ENCODE assay signal across 25 cellular contexts in the genomic region with DNA sequence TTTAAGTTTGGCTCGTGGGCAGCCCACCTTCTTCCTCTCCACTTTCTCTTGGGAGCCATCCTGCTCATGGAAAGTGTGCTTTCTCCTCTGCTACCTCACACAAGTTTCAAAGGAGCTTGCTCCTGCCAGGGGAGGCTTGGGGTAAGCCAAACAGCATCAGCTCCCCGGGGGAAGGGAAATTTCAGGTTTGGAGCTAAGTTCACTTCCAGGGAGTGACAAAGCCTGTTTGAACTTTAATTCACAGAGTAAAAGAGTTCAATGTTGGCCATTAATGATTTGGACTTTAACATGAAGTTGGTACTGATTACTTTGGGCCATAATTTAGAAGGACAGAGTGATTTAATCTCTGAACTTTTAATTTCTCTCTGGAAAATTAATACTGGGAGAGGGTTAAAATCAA. TPM values are rescaled to one million over a fixed set of nuclear protein-coding genes. Genes with fewer than 3 reads are reported as not detected.
A peak's percentile ranks its signal among the peaks of the same experiment; 100 is the strongest.
DNase-seq lines count a peak whose midpoint lies in the region; ATAC-seq, FAIRE-seq and TF ChIP-seq lines count a peak whose summit lies in the region.
"Had no signal": no experiment of that assay in that cellular context is flagged by ENCODE, and none has a peak within 500 bp of the region (broad histone marks: within the 10 kb centered on the region; RNA-seq: fewer than 3 reads in every experiment).

No MANE protein-coding gene starts in this region.

- DNase-seq in HepG2 (ENCODE audit: low spot score) (no peak), K562 (ENCODE audit: extremely low read depth in 1 of 4, low spot score in 3 of 4) (no peak), mesenchymal stem cell (no peak), NCI-H774 (lab: John Stamatoyannopoulos, UW) (no peak)
- DNase-seq in CD4-positive, alpha-beta memory T cell: no peak
- DNase-seq: 8988T; ACHN; AML-193; BE2C; CD4-positive, alpha-beta T cell; DMS 273 treated with DMSO at 0.1 percent for 48 hours; DMS79; EL; GDM1; GOT3; HCEC 1CT had no signal

- ATAC-seq in HepG2 (no peak), K562 (no peak), GM21526 (IDR thresholded peaks at IDR 0.05; ENCODE audit: low FRiP score, unreplicated experiment) (no peak)
- ATAC-seq: A549, GM12878 had no signal

- H3K79me1 ChIP-seq in mesenchymal stem cell (replicated peaks; ENCODE audit: low read length, poor library complexity, severe bottlenecking): peaks cover 4% of the 10 kb centered on the region

- TF ChIP-seq RAD21 in liver (IDR thresholded peaks at IDR 0.05) (no peak), HepG2 (CRISPR knock-in tag; IDR thresholded peaks at IDR 0.05) (no peak), K562 (CRISPR knock-in tag; conservative IDR thresholded peaks at IDR 0.05 in 1 of 2, IDR thresholded peaks at IDR 0.05 in 1 of 2) (no peak)

- POLR2A ChIA-PET in HepG2 (lab: Yijun Ruan, JAX): no interaction called here
- POLR2A ChIA-PET in K562 (lab: Yijun Ruan, JAX): interaction anchor here (1.5 kb wide), 1 partner anchor 13 kb away, joined by 7 read pairs; no protein-coding TSS in a partner anchor
- POLR2A ChIA-PET in CD4-positive, alpha-beta memory T cell (lab: Charles Lee; ENCODE audit: partially characterized antibody): no interaction called here

- no peak overlapping the region for H3K23ac ChIP-seq in mesenchymal stem cell (ENCODE audit: low read length in 2 of 2)

- peaks cover 6 to 15% (median 7%) of the 10 kb centered on the region in 4 donors for H3K4me1 Mint-ChIP-seq in CD4-positive, alpha-beta memory T cell

- H3K9ac ChIP-seq in liver (ENCODE audit: low read depth in 1 of 2, low read length in 2 of 2): no peak overlapping the region
- no peak overlapping the region for H3K9ac ChIP-seq in HepG2 (ENCODE audit: insufficient read depth, low read depth, low read length)
- H3K9ac ChIP-seq in K562 (ENCODE audit: insufficient read depth in 1 of 2, low read depth in 2 of 2, low read length in 2 of 2): no peak overlapping the region
- H3K9ac ChIP-seq in mesenchymal stem cell (ENCODE audit: low read length): no peak overlapping the region
- H3K9ac ChIP-seq: BLaER1 treated with 17β-estradiol and CSF1 and Interleukin-3, amounts not matched to agents 10 nM and 100 nM had no signal

- no peaks in the 10 kb centered on the region for H3K27me3 Mint-ChIP-seq in CD4-positive, alpha-beta memory T cell
- H3K27me3 Mint-ChIP-seq: CD4-positive, alpha-beta T cell had no signal

- no peaks in the 10 kb centered on the region for H3K9me1 ChIP-seq in K562 (ENCODE audit: control insufficient read depth, insufficient read depth, low read length)

- TF ChIP-seq POLR2A in HepG2 (IDR thresholded peaks at IDR 0.05; ENCODE audit: insufficient read depth in 1 of 2, low read depth in 2 of 2, low read length in 2 of 2): no peak
- TF ChIP-seq POLR2A in K562 (conservative IDR thresholded peaks at IDR 0.05): no peak

- H3K27ac Mint-ChIP-seq in CD4-positive, alpha-beta memory T cell: no peak overlapping the region
- H3K27ac Mint-ChIP-seq: CD14-positive monocyte; CD4-positive, alpha-beta T cell had no signal

- H2AK5ac ChIP-seq in mesenchymal stem cell (ENCODE audit: low read length, severe bottlenecking): peak overlapping the region; percentile 7

- no peak overlapping the region for H3K18ac ChIP-seq in mesenchymal stem cell (ENCODE audit: low read depth in 1 of 2, low read length in 2 of 2)

- intact Hi-C loops in HepG2 (cut with micrococcal nuclease; ENCODE audit: unreplicated experiment): no loop called here
- intact Hi-C loops in K562 (cut with micrococcal nuclease): no loop called here
- intact Hi-C loops in CD4-positive, alpha-beta memory T cell (cut with micrococcal nuclease): no loop called here

- whole genome bisulfite sequencing in liver: 63% methylated on average over 2 of the region's 2 CpGs
- WGBS in HepG2 (ENCODE audit: low lambda C conversion rate): 7% methylated on average over 2 of the region's 2 CpGs
- WGBS in K562 (ENCODE audit: insufficient coverage, low coverage, missing lambda C conversion rate): 88% methylated on average over 2 of the region's 2 CpGs
- WGBS in mesenchymal stem cell: 97% methylated on average over 2 of the region's 2 CpGs

- H3K4me2 ChIP-seq in HepG2 (ENCODE audit: low read depth, low read length) (no peak overlapping the region), K562 (ENCODE audit: insufficient read depth, low read length) (no peak overlapping the region), mesenchymal stem cell (ENCODE audit: low read length, poor library complexity, severe bottlenecking) (no peak overlapping the region)
- H3K4me2 ChIP-seq: A549; BLaER1 treated with 17β-estradiol and CSF1 and Interleukin-3, amounts not matched to agents 10 nM and 100 nM had no signal

- H3K4me1 ChIP-seq in liver (ENCODE audit: control insufficient read depth in 4 of 4, insufficient read depth in 4 of 4, low read length in 3 of 4) (peaks cover 2 to 26% (median 8%) of the 10 kb centered on the region in 4 donors), HepG2 (ENCODE audit: insufficient read depth, low read length) (peaks cover 14% of the 10 kb centered on the region), K562 (replicated peaks in 1 of 2; ENCODE audit: control insufficient read depth in 2 of 2, insufficient read depth in 2 of 2, low read length in 2 of 2) (peaks cover 4 to 28% of the 10 kb centered on the region in 2 experiments), mesenchymal stem cell (ENCODE audit: control insufficient read depth, insufficient read depth, low read depth, low read length) (peaks cover 2% of the 10 kb centered on the region)
- peaks cover 14% of the 10 kb centered on the region for H3K4me1 ChIP-seq in CD4-positive, alpha-beta memory T cell (ENCODE audit: insufficient read depth, low read length)
- H3K4me1 ChIP-seq: BE2C had no signal

- no peak overlapping the region for H2BK5ac ChIP-seq in mesenchymal stem cell (ENCODE audit: low read depth, low read length, poor library complexity, severe bottlenecking)

- no peak overlapping the region for H3K4me3 Mint-ChIP-seq in CD4-positive, alpha-beta memory T cell
- H3K4me3 Mint-ChIP-seq: CD14-positive monocyte; CD4-positive, alpha-beta T cell had no signal

- H3K79me2 ChIP-seq in HepG2 (ENCODE audit: insufficient read depth, low read length): no peaks in the 10 kb centered on the region
- peaks cover 28% of the 10 kb centered on the region for H3K79me2 ChIP-seq in K562 (ENCODE audit: control insufficient read depth, insufficient read depth, low read length)

- H3K27ac ChIP-seq in liver (ENCODE audit: low read depth in 1 of 2, low read length in 2 of 2) (no peak overlapping the region), HepG2 (ENCODE audit: extremely low read length, insufficient read depth, low read length) (no peak overlapping the region), K562 (ENCODE audit: extremely low read depth, low read depth, low read length) (no peak overlapping the region), mesenchymal stem cell (ENCODE audit: low read length, poor library complexity, severe bottlenecking) (no peak overlapping the region)
- no peak overlapping the region for H3K27ac ChIP-seq in CD4-positive, alpha-beta memory T cell (ENCODE audit: low read depth, low read length)
- H3K27ac ChIP-seq: A549; BLaER1 treated with 17β-estradiol and CSF1 and Interleukin-3, amounts not matched to agents 10 nM and 100 nM had no signal

- H3K4ac ChIP-seq in mesenchymal stem cell (ENCODE audit: low read depth in 1 of 2, low read length in 2 of 2): no peak overlapping the region

- H3K14ac ChIP-seq in mesenchymal stem cell (ENCODE audit: low read length in 2 of 2): no peak overlapping the region

- no peak overlapping the region for H4K8ac ChIP-seq in mesenchymal stem cell (ENCODE audit: low read length)

- no peak for TF ChIP-seq CTCF in liver (IDR thresholded peaks at IDR 0.05; ENCODE audit: low read depth, low read length, missing input control)
- TF ChIP-seq CTCF in HepG2 (CRISPR knock-in tag; IDR thresholded peaks at IDR 0.05): no peak
- no peak for TF ChIP-seq CTCF in K562 (IDR thresholded peaks at IDR 0.05 in 2 of 3, conservative IDR thresholded peaks at IDR 0.05 in 1 of 3; ENCODE audit: insufficient read depth in 2 of 3, low read depth in 1 of 3, low read length in 3 of 3)

- H3K36me3 Mint-ChIP-seq in CD4-positive, alpha-beta memory T cell: peaks cover 5 to 13% of the 10 kb centered on the region in 2 donors
- H3K36me3 Mint-ChIP-seq: CD14-positive monocyte had no signal

- H4K20me1 ChIP-seq in HepG2 (ENCODE audit: insufficient read depth, low read length): no peaks in the 10 kb centered on the region
- no peaks in the 10 kb centered on the region for H4K20me1 ChIP-seq in K562 (replicated peaks; ENCODE audit: control insufficient read depth, insufficient read depth, low read length)
- H4K20me1 ChIP-seq: BLaER1 treated with 17β-estradiol and CSF1 and Interleukin-3, amounts not matched to agents 10 nM and 100 nM had no signal

- no peak overlapping the region for H2BK15ac ChIP-seq in mesenchymal stem cell (ENCODE audit: low read depth, poor library complexity, severe bottlenecking)

- H3K4me3 ChIP-seq in liver (ENCODE audit: low read depth in 1 of 3, low read length in 3 of 3): no peak overlapping the region
- H3K4me3 ChIP-seq in HepG2 (replicated peaks in 1 of 3; ENCODE audit: insufficient read depth in 1 of 3, low read depth in 2 of 3, low read length in 3 of 3): no peak overlapping the region
- no peak overlapping the region for H3K4me3 ChIP-seq in K562
- no peak overlapping the region for H3K4me3 ChIP-seq in mesenchymal stem cell (ENCODE audit: insufficient read depth in 1 of 2, low read depth in 1 of 2, low read length in 2 of 2)
- H3K4me3 ChIP-seq in CD4-positive, alpha-beta memory T cell (ENCODE audit: low read length in 2 of 2): no peak overlapping the region
- H3K4me3 ChIP-seq: A549; BLaER1 treated with 17β-estradiol and CSF1 and Interleukin-3, amounts not matched to agents 10 nM and 100 nM; GM12878 had no signal

- no peak overlapping the region for H4K91ac ChIP-seq in mesenchymal stem cell (ENCODE audit: low read length)

- no peak overlapping the region for H2BK12ac ChIP-seq in mesenchymal stem cell (ENCODE audit: low read length in 2 of 2)

- in situ Hi-C loops in HepG2 (cut with HindIII; ENCODE audit: extremely low pct_ligation_motif_present, low pct_unique_long_range_greater_than_20kb): no loop called here
- in situ Hi-C loops in K562 (cut with MboI): no loop called here

- no peak overlapping the region for H2BK120ac ChIP-seq in mesenchymal stem cell (ENCODE audit: low read depth, low read length)

- H3K36me3 ChIP-seq in liver (ENCODE audit: control insufficient read depth in 4 of 4, insufficient read depth in 3 of 4, low read depth in 1 of 4, low read length in 3 of 4) (no peaks in the 10 kb centered on the region), HepG2 (replicated peaks in 1 of 2; ENCODE audit: control insufficient read depth in 1 of 2, insufficient read depth in 2 of 2, low read length in 2 of 2) (no peaks in the 10 kb centered on the region), K562 (ENCODE audit: control insufficient read depth, insufficient read depth, low read length) (no peaks in the 10 kb centered on the region; the same call in 2 of the 3 replicates), mesenchymal stem cell (ENCODE audit: control insufficient read depth in 1 of 2, insufficient read depth in 2 of 2, low read depth in 1 of 2, low read length in 2 of 2) (peaks cover 2 to 5% of the 10 kb centered on the region in 2 experiments)
- H3K36me3 ChIP-seq in CD4-positive, alpha-beta memory T cell (ENCODE audit: insufficient read depth, low read length): no peaks in the 10 kb centered on the region
- H3K36me3 ChIP-seq: BE2C had no signal

- CTCF ChIA-PET in HepG2 (lab: Yijun Ruan, JAX; ENCODE audit: low intra/inter-chr PET ratio, low total read pairs) (no interaction called here), K562 (lab: Yijun Ruan, JAX; ENCODE audit: low intra/inter-chr PET ratio) (no interaction called here)
- CTCF ChIA-PET in CD4-positive, alpha-beta memory T cell (lab: Charles Lee; ENCODE audit: partially characterized antibody): no interaction called here

- H3K9me3 ChIP-seq in liver (ENCODE audit: control insufficient read depth in 4 of 4, low read length in 3 of 4) (no peaks in the 10 kb centered on the region), HepG2 (ENCODE audit: low read length) (no peaks in the 10 kb centered on the region), K562 (replicated peaks; ENCODE audit: control insufficient read depth, insufficient read depth, low read depth, low read length) (no peaks in the 10 kb centered on the region), mesenchymal stem cell (ENCODE audit: control insufficient read depth, low read length) (no peaks in the 10 kb centered on the region)
- no peaks in the 10 kb centered on the region for H3K9me3 ChIP-seq in CD4-positive, alpha-beta memory T cell (ENCODE audit: control insufficient read depth in 1 of 2, low read length in 2 of 2)
- H3K9me3 ChIP-seq: A549; BE2C; BLaER1 treated with 17β-estradiol and CSF1 and Interleukin-3, amounts not matched to agents 10 nM and 100 nM had no signal

- H3K27me3 ChIP-seq in liver (ENCODE audit: control insufficient read depth in 4 of 4, insufficient read depth in 4 of 4, low read length in 3 of 4) (no peaks in the 10 kb centered on the region), HepG2 (ENCODE audit: control insufficient read depth in 1 of 2, insufficient read depth in 2 of 2, low read length in 2 of 2) (peaks cover 2 to 5% of the 10 kb centered on the region in 2 experiments; a peak in 3 of 5 replicates), K562 (ENCODE audit: control insufficient read depth in 2 of 2, insufficient read depth in 2 of 2, low read length in 2 of 2) (no peaks in the 10 kb centered on the region), mesenchymal stem cell (ENCODE audit: control insufficient read depth in 1 of 2, insufficient read depth in 1 of 2, low read length in 2 of 2) (no peaks in the 10 kb centered on the region)
- H3K27me3 ChIP-seq in CD4-positive, alpha-beta memory T cell (ENCODE audit: insufficient read depth, low read length): no peaks in the 10 kb centered on the region
- H3K27me3 ChIP-seq: BE2C; BLaER1 treated with 17β-estradiol and CSF1 and Interleukin-3, amounts not matched to agents 10 nM and 100 nM had no signal

- no peak for TF ChIP-seq EP300 in HepG2 (IDR thresholded peaks at IDR 0.05; ENCODE audit: low read depth in 2 of 2, low read length in 2 of 2)
- no peak for TF ChIP-seq EP300 in HepG2 (CRISPR knock-in tag; IDR thresholded peaks at IDR 0.05; ENCODE audit: borderline replicate concordance)
- no peak for TF ChIP-seq EP300 in K562 (IDR thresholded peaks at IDR 0.05; ENCODE audit: low read length)

- H3K9me3 Mint-ChIP-seq in CD4-positive, alpha-beta memory T cell: no peaks in the 10 kb centered on the region
- H3K9me3 Mint-ChIP-seq: CD14-positive monocyte; CD4-positive, alpha-beta T cell had no signal

- no peak for FAIRE-seq in HepG2 (lab: Jason Lieb, UNC)
- no peak for FAIRE-seq in K562 (lab: Jason Lieb, UNC)
- FAIRE-seq: A549, D721Med, GM12878, GM19239, H54 had no signal

- H2AFZ ChIP-seq in HepG2 (ENCODE audit: low read length): no peak overlapping the region
- H2AFZ ChIP-seq in K562 (ENCODE audit: low read depth, low read length): peak overlapping the region; percentile 42; the same call in 1 of the 2 replicates
- no peak overlapping the region for H2AFZ ChIP-seq in mesenchymal stem cell (ENCODE audit: low read depth, low read length)

- BruUV-seq in HepG2 (replicated peaks; lab: Mats Ljungman, UMichigan) (no TSS peak), K562 (replicated peaks; lab: Mats Ljungman, UMichigan) (no TSS peak)

RNA-seq across cellular contexts. Expression of gene PGRMC2, which starts 4.7 kb away (rescaled TPM):
- total RNA-seq in liver (10 to 100 TPM; 31.5 to 44.3 TPM), HepG2 (2016; rRNA removed; fragmentation: Illumina TruSeq; extraction: Trizol) (19.8 and 27.2 TPM in 2 replicates), K562 (2014; rRNA removed) (12.4 and 14.8 TPM in 2 replicates), K562 (2014; rRNA removed; fragmentation: Illumina TruSeq; extraction: Trizol) (27.6 and 32.8 TPM in 2 replicates), K562 (2015; rRNA removed; fragmentation: Illumina TruSeq; extraction: Trizol) (18.3 and 19.3 TPM in 2 replicates), K562 (2021) (52.4 and 56.2 TPM in 2 replicates)
- polyA plus RNA-seq in liver (10 to 100 TPM; 28.9 to 32.8 TPM), HepG2 (2011; rRNA removed) (15.4 and 16.0 TPM in 2 replicates), K562 (2011; rRNA removed) (20.4 and 21.8 TPM in 2 replicates), K562 (2014; fragmentation: Illumina TruSeq; extraction: Trizol) (72.0 and 81.3 TPM in 2 replicates), K562 (2014; fragmentation: Nextera tagmentation; extraction: Ambion mirVana) (10 to 100 TPM; 17.1 to 22.7 TPM), K562 (2014; rRNA removed) (31.9 and 34.1 TPM in 2 replicates)
- total RNA-seq in HepG2 (2016; cell fraction: cytosol; rRNA removed; fragmentation: Illumina TruSeq; extraction: Trizol; ENCODE audit: low read depth): 5.6 and 7.3 TPM in 2 replicates
- total RNA-seq in HepG2 (2016; cell fraction: insoluble cytoplasmic fraction; rRNA removed; fragmentation: Illumina TruSeq; extraction: Trizol): 18.8 and 21.0 TPM in 2 replicates
- 22.0 and 23.6 TPM in 2 replicates for total RNA-seq in HepG2 (2016; cell fraction: membrane; rRNA removed; fragmentation: Illumina TruSeq; extraction: Trizol)
- 38.9 and 41.1 TPM in 2 replicates for total RNA-seq in HepG2 (2016; cell fraction: nucleus; rRNA removed; fragmentation: Illumina TruSeq; extraction: Trizol)
- polyA plus RNA-seq in HepG2 (2011; cell fraction: cytosol; rRNA removed): 5.6 and 9.7 TPM in 2 replicates
- polyA plus RNA-seq in HepG2 (2011; cell fraction: nucleus; rRNA removed): 3.3 and 5.9 TPM in 2 replicates
- polyA plus RNA-seq in HepG2 (2012): 88.6 and 121 TPM in 2 replicates
- 16.7 and 17.1 TPM in 2 replicates for polyA plus RNA-seq in HepG2 (2016; cell fraction: cytosol; fragmentation: Illumina TruSeq; extraction: Trizol; ENCODE audit: low read depth)
- 56.1 and 64.1 TPM in 2 replicates for polyA plus RNA-seq in HepG2 (2016; cell fraction: insoluble cytoplasmic fraction; fragmentation: Illumina TruSeq; extraction: Trizol; ENCODE audit: low read depth)
- 31.4 and 36.4 TPM in 2 replicates for polyA plus RNA-seq in HepG2 (2016; cell fraction: membrane; fragmentation: Illumina TruSeq; extraction: Trizol; ENCODE audit: low read depth)
- 142 and 152 TPM in 2 replicates for polyA plus RNA-seq in HepG2 (2016; cell fraction: nucleus; fragmentation: Illumina TruSeq; extraction: Trizol; ENCODE audit: insufficient read depth, low read depth)
- polyA minus RNA-seq in HepG2 (2011; rRNA and poly(A)+ RNA removed; ENCODE audit: low replicate concordance): 2.3 TPM in 2 replicates
- 9.8 and 11.8 TPM in 2 replicates for polyA minus RNA-seq in HepG2 (2011; cell fraction: cytosol; rRNA and poly(A)+ RNA removed)
- 6.7 and 10.9 TPM in 2 replicates for polyA minus RNA-seq in HepG2 (2011; cell fraction: nucleus; rRNA and poly(A)+ RNA removed)
- total RNA-seq in K562 (2011; cell fraction: chromatin; rRNA removed; ENCODE audit: low replicate concordance): 14.0 and 45.2 TPM in 2 replicates
- total RNA-seq in K562 (2011; cell fraction: nucleolus; rRNA removed): 14.8 and 16.2 TPM in 2 replicates
- 30.2 and 51.7 TPM in 2 replicates for total RNA-seq in K562 (2011; cell fraction: nucleoplasm; rRNA removed)
- 2.6 and 6.2 TPM in 2 replicates for polyA plus RNA-seq in K562 (2011; cell fraction: cytosol; rRNA removed)
- 7.7 and 11.3 TPM in 2 replicates for polyA plus RNA-seq in K562 (2011; cell fraction: nucleus; rRNA removed)
- polyA plus RNA-seq in K562 (2012): 37.6 and 55.2 TPM in 2 replicates
- 6.1 and 9.1 TPM in 2 replicates for polyA minus RNA-seq in K562 (2011; rRNA and poly(A)+ RNA removed)
- 8.3 and 8.4 TPM in 2 replicates for polyA minus RNA-seq in K562 (2011; cell fraction: cytosol; rRNA and poly(A)+ RNA removed)
- polyA minus RNA-seq in K562 (2011; cell fraction: nucleus; rRNA and poly(A)+ RNA removed): 5.3 and 8.4 TPM in 2 replicates
- polyA plus RNA-seq in mesenchymal stem cell (2013, experiment 1 of 2): 117 TPM
- 116 TPM for polyA plus RNA-seq in mesenchymal stem cell (2013, experiment 2 of 2)
- total RNA-seq in CD4-positive, alpha-beta memory T cell: 10 to 100 TPM; 42.6 to 49.6 TPM
- polyA plus RNA-seq in CD4-positive, alpha-beta memory T cell: 10 to 100 TPM; 16.5 to 21.3 TPM
